Comparison of ENCODE assay signal across 20 cellular contexts in genomic region chr19:12055784-12056183, GRCh38. TPM values are rescaled to one million over a fixed set of nuclear protein-coding genes. Genes with fewer than 3 reads are reported as not detected.
A peak's percentile ranks its signal among the peaks of the same experiment; 100 is the strongest.
DNase-seq lines count a peak whose midpoint lies in the region; ATAC-seq, FAIRE-seq and TF ChIP-seq lines count a peak whose summit lies in the region.
"Had no signal": no experiment of that assay in that cellular context is flagged by ENCODE, and none has a peak within 500 bp of the region (broad histone marks: within the 10 kb centered on the region; RNA-seq: fewer than 3 reads in every experiment).

No MANE protein-coding gene starts in this region.

- peaks cover 5% of the 10 kb centered on the region in 2 donors for H3K36me3 Mint-ChIP-seq in activated T-cell treated with anti-CD3 and anti-CD28 coated beads, Interleukin-2, amount 50 U/mL, for 72 hours (ENCODE audit: insufficient read depth in 2 of 2)
- H3K36me3 Mint-ChIP-seq: CD14-positive monocyte had no signal

- H4K20me1 ChIP-seq in H1 (replicated peaks in 1 of 2; ENCODE audit: control insufficient read depth in 1 of 2, insufficient read depth in 2 of 2, low read length in 2 of 2): no peaks in the 10 kb centered on the region
- H4K20me1 ChIP-seq: BLaER1 had no signal

- H2AFZ ChIP-seq in H1 (ENCODE audit: low read length): no peak overlapping the region
- H2AFZ ChIP-seq in trophoblast cell (ENCODE audit: insufficient read depth, low read length, poor library complexity): no peak overlapping the region

- no peak for TF ChIP-seq CTCF in H1 (IDR thresholded peaks at IDR 0.05; ENCODE audit: control extremely low read depth in 1 of 3, insufficient read depth in 1 of 3, low read depth in 1 of 3, low read length in 3 of 3)
- no peak for TF ChIP-seq CTCF in ascending aorta (IDR thresholded peaks at IDR 0.05)

- peak; percentile 34 for DNase-seq in ELR (ENCODE audit: low read depth)
- DNase-seq in H1 (ENCODE audit: low read depth in 1 of 2, low spot score in 2 of 2): no peak
- DNase-seq in kidney tubule cell (ENCODE audit: low spot score): peak; percentile 21
- peak; percentile 50 to 73 for DNase-seq in trophoblast cell
- no peak for DNase-seq in ascending aorta (ENCODE audit: low spot score in 2 of 2)
- DNase-seq in activated T-cell treated with anti-CD3 and anti-CD28 coated beads, Interleukin-2, amount 50 U/mL, for 72 hours: no peak
- no peak for DNase-seq in NCI-H1930 (lab: John Stamatoyannopoulos, UW)
- DNase-seq: 8988T, DMS153, DMS79, GF-D8, IMR-90 had no signal

- H2BK5ac ChIP-seq in H1 (ENCODE audit: low read depth, low read length) (no peak overlapping the region), trophoblast cell (ENCODE audit: low read depth, low read length, poor library complexity) (no peak overlapping the region)

- no peak for FAIRE-seq in H1 (lab: Jason Lieb, UNC)
- FAIRE-seq: GM19239 had no signal

- no peaks in the 10 kb centered on the region for H3K9me3 Mint-ChIP-seq in activated T-cell treated with anti-CD3 and anti-CD28 coated beads, Interleukin-2, amount 50 U/mL, for 72 hours

- H2BK15ac ChIP-seq in H1 (ENCODE audit: low read length): no peak overlapping the region

- H2BK12ac ChIP-seq in H1 (ENCODE audit: low read depth, low read length) (0 out of 2 replicates have a peak overlapping the region, but pooled peaks have one; percentile 17), trophoblast cell (ENCODE audit: low read length) (no peak overlapping the region)

- H3K27me3 ChIP-seq in H1 (replicated peaks in 1 of 4; ENCODE audit: control insufficient read depth in 3 of 4, extremely low read depth in 1 of 4, insufficient read depth in 3 of 4, low read length in 3 of 4): no peaks in the 10 kb centered on the region
- no peaks in the 10 kb centered on the region for H3K27me3 ChIP-seq in trophoblast cell (ENCODE audit: insufficient read depth, low read length)
- H3K27me3 ChIP-seq in ascending aorta: no peaks in the 10 kb centered on the region
- H3K27me3 ChIP-seq: BLaER1 had no signal

- no peak overlapping the region for H4K12ac ChIP-seq in trophoblast cell (ENCODE audit: low read depth, low read length)

- no peak overlapping the region for H3K56ac ChIP-seq in H1 (replicated peaks; ENCODE audit: insufficient read length, low read depth, low read length)

- H3K9me3 ChIP-seq in H1 (ENCODE audit: insufficient read depth in 2 of 2, low read depth in 1 of 2, low read length in 1 of 2): no peaks in the 10 kb centered on the region
- no peaks in the 10 kb centered on the region for H3K9me3 ChIP-seq in trophoblast cell (ENCODE audit: insufficient read depth, low read depth, low read length)
- no peaks in the 10 kb centered on the region for H3K9me3 ChIP-seq in ascending aorta
- H3K9me3 ChIP-seq: HAP-1 had no signal

- H3K23me2 ChIP-seq in H1 (ENCODE audit: low read depth, low read length): peaks cover 3% of the 10 kb centered on the region

- H4K8ac ChIP-seq in H1 (ENCODE audit: extremely low read depth, insufficient read depth, low read length) (no peak overlapping the region), trophoblast cell (ENCODE audit: low read depth, low read length) (no peak overlapping the region)

- no peak overlapping the region for H3K4me3 Mint-ChIP-seq in activated T-cell treated with anti-CD3 and anti-CD28 coated beads, Interleukin-2, amount 50 U/mL, for 72 hours
- H3K4me3 Mint-ChIP-seq: CD14-positive monocyte; CD4-positive, alpha-beta memory T cell had no signal

- no peaks in the 10 kb centered on the region for H3K79me1 ChIP-seq in H1 (ENCODE audit: low read depth, low read length)
- H3K79me1 ChIP-seq in trophoblast cell (ENCODE audit: low read length): peaks cover 2% of the 10 kb centered on the region

- intact Hi-C loops in ascending aorta (cut with DNase I): loop anchor here (10.0 kb wide), 1 partner anchor 619 kb away; no protein-coding TSS in a partner anchor

- POLR2A ChIA-PET in H1 (lab: Charles Lee; ENCODE audit: partially characterized antibody): interaction anchor here (0.7 to 7.9 kb wide), 6 partner anchors 10 to 175 kb away, joined by 3 to 72 read pairs (median 4); partner anchors contain the start of genes ZNF433 and ZNF844

- H3K4me2 ChIP-seq in H1 (ENCODE audit: insufficient read depth in 1 of 2, low read depth in 2 of 2, low read length in 2 of 2) (no peak overlapping the region), trophoblast cell (ENCODE audit: low read length) (no peak overlapping the region)
- H3K4me2 ChIP-seq: BLaER1 had no signal

- peaks cover 33% of the 10 kb centered on the region for H3K27me3 Mint-ChIP-seq in activated T-cell treated with anti-CD3 and anti-CD28 coated beads, Interleukin-2, amount 50 U/mL, for 72 hours (ENCODE audit: low read depth)

- H3K14ac ChIP-seq in H1 (ENCODE audit: insufficient read length) (no peak overlapping the region), trophoblast cell (ENCODE audit: low read length) (no peak overlapping the region)

- H3K4me3 ChIP-seq in H1 (ENCODE audit: extremely low read depth in 1 of 4, insufficient read depth in 2 of 4, low read depth in 3 of 4, low read length in 4 of 4): no peak overlapping the region
- no peak overlapping the region for H3K4me3 ChIP-seq in trophoblast cell (ENCODE audit: low read depth, low read length)
- no peak overlapping the region for H3K4me3 ChIP-seq in ascending aorta
- H3K4me3 ChIP-seq: BLaER1, HAP-1 had no signal

- no peaks in the 10 kb centered on the region for H3K79me2 ChIP-seq in H1 (ENCODE audit: control insufficient read depth in 1 of 2, insufficient read depth in 2 of 2, low read length in 2 of 2)
- peaks cover 4% of the 10 kb centered on the region for H3K79me2 ChIP-seq in trophoblast cell (ENCODE audit: control insufficient read depth, insufficient read depth, low read length, poor library complexity)

- H2BK120ac ChIP-seq in H1 (replicated peaks; ENCODE audit: low read depth, low read length) (no peak overlapping the region), trophoblast cell (ENCODE audit: insufficient read depth, low read length, poor library complexity) (no peak overlapping the region)

- no peak overlapping the region for H2AK5ac ChIP-seq in H1 (ENCODE audit: low read depth, low read length)
- no peak overlapping the region for H2AK5ac ChIP-seq in trophoblast cell (ENCODE audit: low read length)

- H3K4me1 Mint-ChIP-seq in activated T-cell treated with anti-CD3 and anti-CD28 coated beads, Interleukin-2, amount 50 U/mL, for 72 hours (ENCODE audit: low read depth): peaks cover 26% of the 10 kb centered on the region

- H4K91ac ChIP-seq in H1 (replicated peaks; ENCODE audit: insufficient read length, low read length) (no peak overlapping the region), trophoblast cell (ENCODE audit: low read depth, low read length) (peak overlapping the region; percentile 2)

- H3K4ac ChIP-seq in H1 (replicated peaks; ENCODE audit: insufficient read length, low read depth, low read length) (no peak overlapping the region), trophoblast cell (ENCODE audit: low read depth, low read length) (no peak overlapping the region)

- no peak overlapping the region for H3K27ac ChIP-seq in H1 (ENCODE audit: low read depth, low read length)
- no peak overlapping the region for H3K27ac ChIP-seq in trophoblast cell (ENCODE audit: low read depth, low read length)
- H3K27ac ChIP-seq in ascending aorta: no peak overlapping the region
- H3K27ac ChIP-seq: BLaER1 had no signal

- no peak for TF ChIP-seq POLR2A in H1 (IDR thresholded peaks at IDR 0.05; ENCODE audit: control extremely low read depth in 1 of 2, low read depth in 2 of 2, low read length in 2 of 2)

- H3K4me1 ChIP-seq in H1 (replicated peaks in 1 of 4; ENCODE audit: control insufficient read depth in 3 of 4, insufficient read depth in 4 of 4, low read length in 3 of 4) (peaks cover 0 to 6% (median 4%) of the 10 kb centered on the region in 4 experiments; a peak in 3 of 7 replicates), trophoblast cell (ENCODE audit: control insufficient read depth in 1 of 2, insufficient read depth in 2 of 2, low read length in 2 of 2) (peaks cover 8 to 12% of the 10 kb centered on the region in 2 experiments), ascending aorta (peaks cover 2 to 3% of the 10 kb centered on the region in 2 donors)
- H3K4me1 ChIP-seq: HAP-1 had no signal

- H3K36me3 ChIP-seq in H1 (ENCODE audit: control insufficient read depth in 2 of 4, insufficient read depth in 4 of 4, low read length in 3 of 4) (no peaks in the 10 kb centered on the region), trophoblast cell (ENCODE audit: control insufficient read depth in 1 of 2, insufficient read depth in 2 of 2, low read length in 2 of 2) (no peaks in the 10 kb centered on the region), ascending aorta (no peaks in the 10 kb centered on the region)
- H3K36me3 ChIP-seq: BLaER1, HAP-1 had no signal

- no peak overlapping the region for H3K9ac ChIP-seq in H1 (replicated peaks in 1 of 4; ENCODE audit: extremely low read depth in 1 of 4, low read depth in 3 of 4, low read length in 3 of 4)
- no peak overlapping the region for H3K9ac ChIP-seq in trophoblast cell (ENCODE audit: low read length)
- H3K9ac ChIP-seq: BLaER1 had no signal

- 94% methylated on average over 5 of the region's 5 CpGs; no CpG with 5 or more reads in 1 of the 2 experiments for WGBS in H1 (ENCODE audit: extremely low coverage in 1 of 2, insufficient coverage in 1 of 2, insufficient read length in 1 of 2, insufficient replicate concordance in 2 of 2, low coverage in 1 of 2, low lambda C conversion rate in 2 of 2, missing lambda C conversion rate in 1 of 2), 2 experiments
- no CpG with 5 or more reads among the region's 5 CpGs for WGBS in trophoblast cell (ENCODE audit: extremely low coverage, insufficient coverage, insufficient read length)

- no peak overlapping the region for H3K27ac Mint-ChIP-seq in activated T-cell treated with anti-CD3 and anti-CD28 coated beads, Interleukin-2, amount 50 U/mL, for 72 hours
- H3K27ac Mint-ChIP-seq: CD4-positive, alpha-beta memory T cell had no signal

- H4K5ac ChIP-seq in H1 (ENCODE audit: insufficient read length, low read depth, low read length): no peak overlapping the region

- CTCF ChIA-PET in H1 (lab: Charles Lee; ENCODE audit: partially characterized antibody): interaction anchor here (0.9 to 2.5 kb wide), 15 partner anchors 9 to 258 kb away, joined by 3 to 12 read pairs (median 3); partner anchors contain the start of genes ZNF20, ZNF433, ZNF491 and ZNF844

- no peak for TF ChIP-seq RAD21 in H1 (IDR thresholded peaks at IDR 0.05 in 1 of 2, conservative IDR thresholded peaks at IDR 0.05 in 1 of 2; ENCODE audit: low read depth in 2 of 2, low read length in 2 of 2)

- TF ChIP-seq EP300 in H1 (IDR thresholded peaks at IDR 0.05; ENCODE audit: borderline replicate concordance in 1 of 2, low read depth in 2 of 2, low read length in 2 of 2): no peak

- H3K18ac ChIP-seq in H1 (ENCODE audit: extremely low read depth, low read length): no peak overlapping the region; the same call in 1 of the 2 replicates
- no peak overlapping the region for H3K18ac ChIP-seq in trophoblast cell (ENCODE audit: low read length)

- no peak overlapping the region for H2BK20ac ChIP-seq in H1 (ENCODE audit: low read length)

- H3K23ac ChIP-seq in H1 (ENCODE audit: insufficient read length): no peak overlapping the region
- H3K23ac ChIP-seq in trophoblast cell (ENCODE audit: low read length): no peak overlapping the region

- ATAC-seq in activated T-cell treated with anti-CD3 and anti-CD28 coated beads, Interleukin-2, amount 50 U/mL, for 72 hours (replicated peaks in 1 of 2): no peak
- no peak for ATAC-seq in GM18858 (IDR thresholded peaks at IDR 0.05; ENCODE audit: unreplicated experiment)

RNA-seq across cellular contexts. Expression of gene ZNF878, which starts 3.0 kb away (rescaled TPM):
- total RNA-seq in H1 (2021; fragmentation: NEBNext Ultra II Directional; extraction: Animal tissue kit (Norgen Biotek cat#: 25700)): 9.1 and 9.5 TPM in 2 replicates
- polyA plus RNA-seq in H1 (2011; rRNA removed): 0.57 and 0.91 TPM in 2 replicates
- polyA plus RNA-seq in H1 (2011; cell fraction: cytosol; rRNA removed): 1.3 TPM
- polyA plus RNA-seq in H1 (2011; cell fraction: nucleus; rRNA removed): 0.68 TPM
- 2.5 to 4.8 TPM (median 3.5 TPM) in 4 replicates for polyA plus RNA-seq in H1 (2012, experiment 1 of 2)
- 0.52 TPM for polyA plus RNA-seq in H1 (2012, experiment 2 of 2)
- 4.2 TPM for polyA plus RNA-seq in H1 (2013, experiment 1 of 2)
- polyA plus RNA-seq in H1 (2013, experiment 2 of 2): 3.8 TPM
- polyA minus RNA-seq in H1 (2011; rRNA and poly(A)+ RNA removed): 3.8 and 5.7 TPM in 2 replicates
- polyA minus RNA-seq in H1 (2011; cell fraction: cytosol; rRNA and poly(A)+ RNA removed): 3.4 TPM
- polyA minus RNA-seq in H1 (2011; cell fraction: nucleus; rRNA and poly(A)+ RNA removed): 8.4 TPM
- polyA plus RNA-seq in trophoblast cell (2013): 0.57 and 0.68 TPM in 2 replicates
- total RNA-seq in ascending aorta: not detected
- total RNA-seq in activated T-cell treated with anti-CD3 and anti-CD28 coated beads, Interleukin-2, amount 50 U/mL, for 72 hours: under 1 TPM; 0.39 to 0.55 TPM
- total RNA-seq: CD4-positive, alpha-beta memory T cell; HT-29 had no signal
- polyA plus RNA-seq: CD14-positive monocyte; CD4-positive, alpha-beta memory T cell had no signal

RNA-seq across cellular contexts. Expression of gene ZNF844, which starts 8.7 kb away (rescaled TPM):
- 9.4 and 9.8 TPM in 2 replicates for total RNA-seq in H1 (2021; fragmentation: NEBNext Ultra II Directional; extraction: Animal tissue kit (Norgen Biotek cat#: 25700))
- polyA plus RNA-seq in H1 (2011; rRNA removed): 2.7 and 3.1 TPM in 2 replicates
- 3.2 TPM for polyA plus RNA-seq in H1 (2011; cell fraction: cytosol; rRNA removed)
- 3.8 TPM for polyA plus RNA-seq in H1 (2011; cell fraction: nucleus; rRNA removed)
- 2.8 to 4.3 TPM (median 3.3 TPM) in 4 replicates for polyA plus RNA-seq in H1 (2012, experiment 1 of 2)
- 0.63 TPM for polyA plus RNA-seq in H1 (2012, experiment 2 of 2)
- polyA plus RNA-seq in H1 (2013, experiment 1 of 2): 2.5 TPM
- 2.7 TPM for polyA plus RNA-seq in H1 (2013, experiment 2 of 2)
- polyA minus RNA-seq in H1 (2011; rRNA and poly(A)+ RNA removed): 9.3 and 12.2 TPM in 2 replicates
- 8.6 TPM for polyA minus RNA-seq in H1 (2011; cell fraction: cytosol; rRNA and poly(A)+ RNA removed)
- 17.9 TPM for polyA minus RNA-seq in H1 (2011; cell fraction: nucleus; rRNA and poly(A)+ RNA removed)
- 1.5 TPM in 2 replicates for polyA plus RNA-seq in trophoblast cell (2013)
- total RNA-seq in ascending aorta: 8.0 TPM
- total RNA-seq in activated T-cell treated with anti-CD3 and anti-CD28 coated beads, Interleukin-2, amount 50 U/mL, for 72 hours: 1 to 10 TPM; 3.6 to 8.4 TPM
- total RNA-seq: H4 had no signal

RNA-seq across cellular contexts. Expression of gene ZNF433, which starts 20.3 kb away (rescaled TPM):
- total RNA-seq in H1 (2021; fragmentation: NEBNext Ultra II Directional; extraction: Animal tissue kit (Norgen Biotek cat#: 25700)): 1.4 and 1.8 TPM in 2 replicates
- 0.68 and 0.71 TPM in 2 replicates for polyA plus RNA-seq in H1 (2011; rRNA removed)
- 1.3 TPM for polyA plus RNA-seq in H1 (2011; cell fraction: cytosol; rRNA removed)
- polyA plus RNA-seq in H1 (2011; cell fraction: nucleus; rRNA removed): 0.88 TPM
- polyA plus RNA-seq in H1 (2012, experiment 1 of 2): 1.4 to 3.1 TPM (median 2.2 TPM) in 4 replicates
- 0.58 TPM for polyA plus RNA-seq in H1 (2012, experiment 2 of 2)
- 0.47 TPM for polyA plus RNA-seq in H1 (2013, experiment 1 of 2)
- polyA plus RNA-seq in H1 (2013, experiment 2 of 2): 0.57 TPM
- 1.0 and 1.5 TPM in 2 replicates for polyA minus RNA-seq in H1 (2011; rRNA and poly(A)+ RNA removed)
- 0.81 TPM for polyA minus RNA-seq in H1 (2011; cell fraction: cytosol; rRNA and poly(A)+ RNA removed)
- 3.1 TPM for polyA minus RNA-seq in H1 (2011; cell fraction: nucleus; rRNA and poly(A)+ RNA removed)
- 5.0 and 5.5 TPM in 2 replicates for polyA plus RNA-seq in trophoblast cell (2013)
- not detected for total RNA-seq in ascending aorta
- total RNA-seq in activated T-cell treated with anti-CD3 and anti-CD28 coated beads, Interleukin-2, amount 50 U/mL, for 72 hours: 1 to 10 TPM; 1.6 to 2.3 TPM

Comparison
In these comparisons a context has a peak if more than half of its experiments do, and no peak if none do; other contexts are left out.
1. DNase-seq: peak in ELR (single experiment), kidney tubule cell (single experiment) and trophoblast cell (2 of 2); none in H1 (0 of 2), ascending aorta (0 of 2), activated T-cell treated with anti-CD3 and anti-CD28 coated beads, Interleukin-2, amount 50 U/mL, for 72 hours (0 of 2) and NCI-H1930 (0 of 2).